ENCODE assay signal across 1 cellular context in the genomic region with DNA sequence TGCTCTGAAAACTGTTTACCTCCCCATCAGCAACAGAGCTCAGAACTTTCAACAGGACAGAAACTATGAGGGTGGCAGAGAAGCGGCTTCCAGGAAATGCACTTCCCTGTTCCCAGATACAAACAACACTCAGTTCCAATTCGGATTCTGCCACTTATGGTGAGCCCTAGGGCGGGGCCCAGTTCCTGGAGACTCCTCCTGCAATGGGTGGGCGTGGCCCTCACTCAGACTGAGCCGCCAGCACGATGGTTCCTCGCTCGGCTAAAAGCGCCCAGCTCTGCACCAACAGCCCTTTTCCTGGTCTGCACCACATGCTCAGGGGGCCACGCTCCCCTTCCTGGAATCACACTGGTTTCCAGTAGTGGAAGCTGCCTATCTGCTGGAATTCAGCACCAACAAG.
TF ChIP-seq lines count a peak whose summit lies in the region.

No MANE protein-coding gene starts in this region.

TF ChIP-seq in H1, 55 proteins besides CTCF, POLR2A, EP300 and RAD21 (continued from another document):
- TF ChIP-seq SAP30 (IDR thresholded peaks at IDR 0.05; ENCODE audit: insufficient read depth, insufficient replicate concordance, low read length) = no peak
- no peak for TF ChIP-seq CHD1 (IDR thresholded peaks at IDR 0.05; ENCODE audit: low read depth, low read length)
- no peak for TF ChIP-seq POLR2AphosphoS5 (IDR thresholded peaks at IDR 0.05; ENCODE audit: low read depth, low read length)
- TF ChIP-seq, protein P1, sequence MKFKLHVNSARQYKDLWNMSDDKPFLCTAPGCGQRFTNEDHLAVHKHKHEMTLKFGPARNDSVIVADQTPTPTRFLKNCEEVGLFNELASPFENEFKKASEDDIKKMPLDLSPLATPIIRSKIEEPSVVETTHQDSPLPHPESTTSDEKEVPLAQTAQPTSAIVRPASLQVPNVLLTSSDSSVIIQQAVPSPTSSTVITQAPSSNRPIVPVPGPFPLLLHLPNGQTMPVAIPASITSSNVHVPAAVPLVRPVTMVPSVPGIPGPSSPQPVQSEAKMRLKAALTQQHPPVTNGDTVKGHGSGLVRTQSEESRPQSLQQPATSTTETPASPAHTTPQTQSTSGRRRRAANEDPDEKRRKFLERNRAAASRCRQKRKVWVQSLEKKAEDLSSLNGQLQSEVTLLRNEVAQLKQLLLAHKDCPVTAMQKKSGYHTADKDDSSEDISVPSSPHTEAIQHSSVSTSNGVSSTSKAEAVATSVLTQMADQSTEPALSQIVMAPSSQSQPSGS (IDR thresholded peaks at IDR 0.05; ENCODE audit: low read length) = no peak
- no peak for TF ChIP-seq USF2 (IDR thresholded peaks at IDR 0.05; ENCODE audit: low read length)
- no peak for TF ChIP-seq NRF1 (IDR thresholded peaks at IDR 0.05; ENCODE audit: low read depth, low read length)
- TF ChIP-seq FOSL1 (IDR thresholded peaks at IDR 0.05; ENCODE audit: insufficient read depth, low read depth, low read length) = no peak
- TF ChIP-seq CEBPB (IDR thresholded peaks at IDR 0.05; ENCODE audit: low read depth, low read length) = no peak
- TF ChIP-seq CHD2 (IDR thresholded peaks at IDR 0.05; ENCODE audit: low read length) = no peak
- TF ChIP-seq EZH2 (IDR thresholded peaks at IDR 0.05; ENCODE audit: low read depth, low read length, severe bottlenecking) = no peak
- no peak for TF ChIP-seq CHD7 (IDR thresholded peaks at IDR 0.05; ENCODE audit: insufficient replicate concordance, low read length)
- TF ChIP-seq SP2 (IDR thresholded peaks at IDR 0.05; ENCODE audit: low read length) = no peak
- TF ChIP-seq TAF7 (optimal IDR thresholded peaks at IDR 0.05; ENCODE audit: borderline replicate concordance, low read depth, low read length) = no peak
